14 cellular contexts compared by ENCODE assay signal in the genomic region with DNA sequence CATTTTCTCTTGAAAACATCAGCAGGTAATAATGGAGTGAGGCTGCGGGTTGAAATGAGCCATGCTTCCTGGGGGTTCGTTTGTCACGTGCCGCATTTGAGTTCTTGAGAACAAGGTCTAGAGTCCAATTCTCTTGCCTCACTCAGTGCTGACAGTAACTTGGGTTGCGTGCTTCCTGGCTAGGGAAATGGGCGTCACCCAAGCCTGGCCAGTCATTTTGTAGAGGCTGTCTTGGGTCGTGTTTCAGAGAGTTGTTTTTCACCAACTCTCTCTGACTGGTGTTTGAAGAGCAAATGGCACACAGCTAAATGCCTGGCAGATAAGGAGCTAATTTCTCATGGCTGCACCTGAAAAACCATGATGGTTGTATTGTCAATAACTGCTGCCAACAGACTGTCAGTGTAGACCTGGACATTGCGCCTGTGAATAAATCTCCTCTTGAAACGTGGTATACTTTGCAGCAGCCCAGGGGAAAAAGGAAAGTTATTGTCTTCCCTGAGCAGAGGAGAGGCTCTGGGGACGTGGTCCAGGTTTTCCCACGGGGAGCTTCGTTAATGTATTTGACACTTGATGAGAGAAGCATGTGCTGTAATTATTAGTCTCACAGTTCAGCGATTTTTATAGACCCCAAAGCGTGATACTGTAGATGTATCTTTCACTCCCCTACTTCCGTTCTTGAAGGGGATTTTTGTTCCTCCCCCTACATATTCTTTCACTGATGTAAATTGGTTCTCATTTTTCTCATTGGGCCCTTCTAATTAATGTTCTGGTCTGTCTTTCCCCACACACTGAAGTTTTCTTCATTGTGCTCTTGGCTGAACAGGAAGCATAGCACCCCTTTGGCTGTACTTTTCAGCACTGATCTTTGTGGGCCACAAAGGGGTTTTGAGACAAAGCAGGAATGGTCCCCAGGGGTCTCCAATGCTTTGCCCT.
A peak's percentile ranks its signal among the peaks of the same experiment; 100 is the strongest.
DNase-seq lines count a peak whose midpoint lies in the region; ATAC-seq, FAIRE-seq and TF ChIP-seq lines count a peak whose summit lies in the region.
"Had no signal": no experiment of that assay in that cellular context is flagged by ENCODE, and none has a peak within 500 bp of the region (broad histone marks: within the 10 kb centered on the region; RNA-seq: fewer than 3 reads in every experiment).

No MANE protein-coding gene starts in this region.

- no peak overlapping the region for H3K4me3 Mint-ChIP-seq in WTC11
- H3K4me3 Mint-ChIP-seq: activated CD8-positive, alpha-beta memory T cell treated with anti-CD3 and anti-CD28 coated beads, Interleukin-2, amount 10 ng/mL, durations not matched to agents 7 days and 5 days had no signal

- intact Hi-C loops in left lung (cut with DNase I), result no loop called here

- ATAC-seq in WTC11 (peak; percentile 95), GM19328 (IDR thresholded peaks at IDR 0.05; ENCODE audit: unreplicated experiment) (no peak), HG03565 (IDR thresholded peaks at IDR 0.05; ENCODE audit: unreplicated experiment) (no peak), left lung (no peak)
- ATAC-seq: activated CD8-positive, alpha-beta memory T cell treated with anti-CD3 and anti-CD28 coated beads, Interleukin-2, amount 10 ng/mL, durations not matched to agents 7 days and 5 days; lower lobe of right lung had no signal

- H3K4me3 ChIP-seq in small intestine (ENCODE audit: low read depth in 1 of 2, low read length in 2 of 2) (no peak overlapping the region), left lung (no peak overlapping the region)
- H3K4me3 ChIP-seq: lower lobe of right lung, skin epidermis had no signal

- H3K27me3 ChIP-seq in small intestine (ENCODE audit: control insufficient read depth in 2 of 2, insufficient read depth in 2 of 2, low read length in 2 of 2) (no peaks in the 10 kb centered on the region), left lung (no peaks in the 10 kb centered on the region)

- WGBS in small intestine, 3 donors, result 47 to 53% (median 52%) methylated on average over 15 of the region's 15 CpGs

- H3K36me3 ChIP-seq in small intestine (ENCODE audit: control insufficient read depth in 2 of 2, insufficient read depth in 2 of 2, low read length in 2 of 2) (no peaks in the 10 kb centered on the region), left lung (no peaks in the 10 kb centered on the region)
- H3K36me3 ChIP-seq: lower lobe of right lung had no signal

- no peaks in the 10 kb centered on the region for H3K9me3 Mint-ChIP-seq in WTC11

- no peaks in the 10 kb centered on the region for H3K27me3 Mint-ChIP-seq in WTC11 (ENCODE audit: low read depth)

- CTCF ChIA-PET in WTC11 (lab: Charles Lee), result interaction anchor here (0.5 to 0.6 kb wide), 2 partner anchors 131 to 805 kb away, joined by 3 to 4 read pairs; no protein-coding TSS in a partner anchor

- H3K27ac ChIP-seq in small intestine (ENCODE audit: low read depth in 1 of 2, low read length in 1 of 2) (no peak overlapping the region), left lung (no peak overlapping the region)
- H3K27ac ChIP-seq: lower lobe of right lung, skin epidermis had no signal

- POLR2A ChIA-PET in WTC11 (lab: Charles Lee), result interaction anchor here (0.5 kb wide), 1 partner anchor 88 kb away, joined by 3 read pairs; no protein-coding TSS in a partner anchor

- peak; percentile 13 for DNase-seq in NCI-H2227 treated with DMSO at 0.1 percent for 48 hours (lab: John Stamatoyannopoulos, UW)
- DNase-seq in NCI-H2227 (lab: John Stamatoyannopoulos, UW; ENCODE audit: unreplicated experiment), result no peak
- DNase-seq in WTC11 (ENCODE audit: low spot score), result peak; percentile 36
- peak; percentile 69 for DNase-seq in iPS-NIHi11 (ENCODE audit: low spot score)
- DNase-seq in small intestine, result peak; percentile 88
- no peak for DNase-seq in left lung
- DNase-seq: activated CD8-positive, alpha-beta memory T cell treated with anti-CD3 and anti-CD28 coated beads, Interleukin-2, amount 10 ng/mL, durations not matched to agents 7 days and 5 days; anterior cingulate cortex; lower lobe of right lung; NCI-H446 treated with DMSO at 0.1 percent for 48 hours; T-helper 1 cell had no signal

- no peaks in the 10 kb centered on the region for H3K36me3 Mint-ChIP-seq in WTC11
- H3K36me3 Mint-ChIP-seq: activated CD8-positive, alpha-beta memory T cell treated with anti-CD3 and anti-CD28 coated beads, Interleukin-2, amount 10 ng/mL, durations not matched to agents 7 days and 5 days had no signal

- TF ChIP-seq CTCF in WTC11 (IDR thresholded peaks at IDR 0.05) (no peak), left lung (IDR thresholded peaks at IDR 0.05) (no peak)

- FAIRE-seq in small intestine (lab: Jason Lieb, UNC), result no peak

- H3K4me1 ChIP-seq in small intestine (ENCODE audit: control insufficient read depth in 2 of 2, insufficient read depth in 1 of 2, low read depth in 1 of 2, low read length in 1 of 2), result peaks cover 0 to 2% of the 10 kb centered on the region in 2 donors
- no peaks in the 10 kb centered on the region for H3K4me1 ChIP-seq in left lung
- H3K4me1 ChIP-seq: lower lobe of right lung had no signal

- peaks cover 22% of the 10 kb centered on the region for H3K4me1 Mint-ChIP-seq in WTC11
- H3K4me1 Mint-ChIP-seq: activated CD8-positive, alpha-beta memory T cell treated with anti-CD3 and anti-CD28 coated beads, Interleukin-2, amount 10 ng/mL, durations not matched to agents 7 days and 5 days had no signal

- peak overlapping the region; percentile 58; the same call in 1 of the 2 replicates for H3K27ac Mint-ChIP-seq in WTC11
- H3K27ac Mint-ChIP-seq: activated CD8-positive, alpha-beta memory T cell treated with anti-CD3 and anti-CD28 coated beads, Interleukin-2, amount 10 ng/mL, durations not matched to agents 7 days and 5 days had no signal

- H3K9me3 ChIP-seq in small intestine (ENCODE audit: control insufficient read depth, low read depth) (no peaks in the 10 kb centered on the region), left lung (no peaks in the 10 kb centered on the region)
- H3K9me3 ChIP-seq: lower lobe of right lung had no signal

TF ChIP-seq in WTC11, 78 proteins besides CTCF, POLR2A, EP300 and RAD21:
- TF ChIP-seq FOXK1 (CRISPR knock-in tag; IDR thresholded peaks at IDR 0.05) (no peak), GABPB1 (CRISPR knock-in tag; IDR thresholded peaks at IDR 0.05) (0 out of 2 replicates have a peak, but pooled peaks have one; percentile 47), ATF1 (CRISPR knock-in tag; IDR thresholded peaks at IDR 0.05) (no peak)
- TF ChIP-seq, protein P1, sequence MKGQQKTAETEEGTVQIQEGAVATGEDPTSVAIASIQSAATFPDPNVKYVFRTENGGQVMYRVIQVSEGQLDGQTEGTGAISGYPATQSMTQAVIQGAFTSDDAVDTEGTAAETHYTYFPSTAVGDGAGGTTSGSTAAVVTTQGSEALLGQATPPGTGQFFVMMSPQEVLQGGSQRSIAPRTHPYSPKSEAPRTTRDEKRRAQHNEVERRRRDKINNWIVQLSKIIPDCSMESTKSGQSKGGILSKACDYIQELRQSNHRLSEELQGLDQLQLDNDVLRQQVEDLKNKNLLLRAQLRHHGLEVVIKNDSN (CRISPR knock-in tag; IDR thresholded peaks at IDR 0.05), result peak; percentile 64; the same call in 1 of the 2 replicates
- TF ChIP-seq, protein P2, sequence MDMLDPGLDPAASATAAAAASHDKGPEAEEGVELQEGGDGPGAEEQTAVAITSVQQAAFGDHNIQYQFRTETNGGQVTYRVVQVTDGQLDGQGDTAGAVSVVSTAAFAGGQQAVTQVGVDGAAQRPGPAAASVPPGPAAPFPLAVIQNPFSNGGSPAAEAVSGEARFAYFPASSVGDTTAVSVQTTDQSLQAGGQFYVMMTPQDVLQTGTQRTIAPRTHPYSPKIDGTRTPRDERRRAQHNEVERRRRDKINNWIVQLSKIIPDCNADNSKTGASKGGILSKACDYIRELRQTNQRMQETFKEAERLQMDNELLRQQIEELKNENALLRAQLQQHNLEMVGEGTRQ (CRISPR knock-in tag; IDR thresholded peaks at IDR 0.05), result peak; percentile 81
- TF ChIP-seq, protein P3, sequence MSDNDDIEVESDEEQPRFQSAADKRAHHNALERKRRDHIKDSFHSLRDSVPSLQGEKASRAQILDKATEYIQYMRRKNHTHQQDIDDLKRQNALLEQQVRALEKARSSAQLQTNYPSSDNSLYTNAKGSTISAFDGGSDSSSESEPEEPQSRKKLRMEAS (CRISPR knock-in tag; IDR thresholded peaks at IDR 0.05), result peak; percentile 21; the same call in 1 of the 2 replicates

Comparison
In these comparisons a context has a peak if more than half of its experiments do, and no peak if none do; other contexts are left out.
1. DNase-seq: peak in NCI-H2227 treated with DMSO at 0.1 percent for 48 hours (single experiment), WTC11 (single experiment), iPS-NIHi11 (single experiment) and small intestine (single experiment); none in NCI-H2227 (single experiment) and left lung (0 of 2).